18 cellular contexts compared by ENCODE assay signal in genomic region chr3:110456001-110456400, GRCh38.
DNase-seq lines count a peak whose midpoint lies in the region; ATAC-seq and TF ChIP-seq lines count a peak whose summit lies in the region.
"Had no signal": no experiment of that assay in that cellular context is flagged by ENCODE, and none has a peak within 500 bp of the region (broad histone marks: within the 10 kb centered on the region; RNA-seq: fewer than 3 reads in every experiment).

No MANE protein-coding gene starts in this region.

- H3K4me1 Mint-ChIP-seq in effector memory CD8-positive, alpha-beta T cell (ENCODE audit: low read depth in 2 of 2) = no peaks in the 10 kb centered on the region
- H3K4me1 Mint-ChIP-seq: CD4-positive, CD25-positive, alpha-beta regulatory T cell; CD8-positive, alpha-beta memory T cell; H9 had no signal

- DNase-seq in EH (ENCODE audit: low read depth) (peak; percentile 74), M059J (ENCODE audit: low read depth) (peak; percentile 5), brain microvascular endothelial cell (peak; percentile 0), iris pigment epithelial cell (ENCODE audit: low read depth) (peak; percentile 28), DMS 273 treated with DMSO at 0.1 percent for 48 hours (lab: John Stamatoyannopoulos, UW) (no peak), Ammon's horn (ENCODE audit: low spot score) (no peak)
- DNase-seq in effector memory CD8-positive, alpha-beta T cell = no peak
- DNase-seq: BE2C; C1 segment of cervical spinal cord; CD4-positive, CD25-positive, alpha-beta regulatory T cell; CD8-positive, alpha-beta memory T cell; COR-L47; DMS153; DMS79 had no signal

- no peaks in the 10 kb centered on the region for H3K36me3 ChIP-seq in brain microvascular endothelial cell (replicated peaks)
- H3K36me3 ChIP-seq: BE2C had no signal

- TF ChIP-seq CTCF in brain microvascular endothelial cell (IDR thresholded peaks at IDR 0.05; ENCODE audit: low read depth, low read length, missing control alignments) = no peak

- H3K4me3 ChIP-seq in brain microvascular endothelial cell (ENCODE audit: low read depth, low read length) = no peak overlapping the region
- H3K4me3 ChIP-seq: GM12878 had no signal

- no peaks in the 10 kb centered on the region for H3K36me3 Mint-ChIP-seq in effector memory CD8-positive, alpha-beta T cell (ENCODE audit: insufficient read depth)
- H3K36me3 Mint-ChIP-seq: CD4-positive, CD25-positive, alpha-beta regulatory T cell had no signal

- H3K27me3 ChIP-seq in brain microvascular endothelial cell (replicated peaks) = no peaks in the 10 kb centered on the region
- H3K27me3 ChIP-seq: BE2C had no signal

- in situ Hi-C loops in brain microvascular endothelial cell (cut with HindIII; ENCODE audit: low pct_ligation_motif_present, low sequenced_read_pairs) = no loop called here

- no peaks in the 10 kb centered on the region for H3K27me3 Mint-ChIP-seq in effector memory CD8-positive, alpha-beta T cell
- H3K27me3 Mint-ChIP-seq: CD4-positive, CD25-positive, alpha-beta regulatory T cell; CD8-positive, alpha-beta memory T cell had no signal

- ATAC-seq in HG02973 (IDR thresholded peaks at IDR 0.05; ENCODE audit: unreplicated experiment) = no peak
- ATAC-seq in effector memory CD8-positive, alpha-beta T cell (replicated peaks) = no peak
- ATAC-seq: GM12878 had no signal

- no peak overlapping the region for H3K4me3 Mint-ChIP-seq in effector memory CD8-positive, alpha-beta T cell
- H3K4me3 Mint-ChIP-seq: CD4-positive, CD25-positive, alpha-beta regulatory T cell; CD8-positive, alpha-beta memory T cell; H9 had no signal

- H3K27ac ChIP-seq in brain microvascular endothelial cell = no peak overlapping the region
- H3K27ac ChIP-seq: 22Rv1 had no signal

- H3K27ac Mint-ChIP-seq in effector memory CD8-positive, alpha-beta T cell = no peak overlapping the region
- H3K27ac Mint-ChIP-seq: CD4-positive, CD25-positive, alpha-beta regulatory T cell; CD8-positive, alpha-beta memory T cell; H9 had no signal

- no peaks in the 10 kb centered on the region for H3K9me3 Mint-ChIP-seq in effector memory CD8-positive, alpha-beta T cell
- H3K9me3 Mint-ChIP-seq: CD8-positive, alpha-beta memory T cell had no signal

Comparison
In these comparisons a context has a peak if more than half of its experiments do, and no peak if none do; other contexts are left out.
1. DNase-seq: peak in EH (single experiment), M059J (single experiment), brain microvascular endothelial cell (single experiment) and iris pigment epithelial cell (single experiment); none in effector memory CD8-positive, alpha-beta T cell (0 of 3), DMS 273 treated with DMSO at 0.1 percent for 48 hours (single experiment) and Ammon's horn (single experiment).